In the genomic region with DNA sequence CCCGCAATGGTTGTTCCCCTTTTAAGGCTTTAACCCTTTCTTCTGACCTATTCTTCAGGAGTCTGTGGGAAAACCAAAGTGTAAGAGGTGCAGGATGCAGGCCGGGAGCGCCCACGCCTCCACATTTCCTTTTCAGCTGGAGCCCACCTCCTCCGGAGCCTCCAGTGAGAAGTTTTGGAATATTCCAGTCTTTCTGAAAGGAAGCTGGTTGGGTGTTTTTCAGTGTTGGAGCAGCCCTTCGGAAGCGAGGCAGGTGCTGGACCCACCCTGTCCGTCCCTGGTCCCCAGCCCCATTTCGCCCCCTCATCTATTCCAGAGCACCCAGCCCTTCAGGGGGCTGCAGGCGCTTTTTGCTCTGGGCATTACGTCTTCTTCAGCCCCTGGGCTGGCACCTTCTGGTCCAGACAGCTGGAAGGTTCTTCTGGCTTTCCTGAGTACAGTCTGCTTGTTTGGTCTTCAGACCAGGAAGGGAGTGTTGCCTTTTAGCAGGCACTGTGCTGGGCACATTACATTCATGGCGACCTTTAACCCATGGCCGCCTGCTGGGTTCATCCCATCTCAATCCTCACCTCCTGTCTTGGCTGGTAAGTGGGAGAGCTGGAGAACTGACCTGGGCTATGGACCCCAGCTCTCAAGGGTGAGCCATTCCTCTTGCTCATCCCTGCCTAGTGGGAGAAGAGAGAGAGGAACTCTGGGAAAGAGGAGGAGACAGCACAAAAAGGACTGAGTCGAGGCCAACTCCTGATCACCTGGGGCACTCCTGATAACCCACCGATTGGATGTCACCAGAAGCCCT, we compare ENCODE assay signal across 10 cellular contexts. TPM values are rescaled to one million over a fixed set of nuclear protein-coding genes. Genes with fewer than 3 reads are reported as not detected.
DNase-seq lines count a peak whose midpoint lies in the region; ATAC-seq, FAIRE-seq and TF ChIP-seq lines count a peak whose summit lies in the region.
"Had no signal": no experiment of that assay in that cellular context is flagged by ENCODE, and none has a peak within 500 bp of the region (broad histone marks: within the 10 kb centered on the region; RNA-seq: fewer than 3 reads in every experiment).

No MANE protein-coding gene starts in this region.

- H3K27ac ChIP-seq in SK-N-MC: no peak overlapping the region
- H3K27ac ChIP-seq in rectal smooth muscle tissue (ENCODE audit: low read depth, low read length): no peak overlapping the region
- H3K27ac ChIP-seq in aorta (ENCODE audit: low read depth in 1 of 2, low read length in 2 of 2): no peak overlapping the region
- no peak overlapping the region for H3K27ac ChIP-seq in substantia nigra (ENCODE audit: low read depth, low read length, poor library complexity, severe bottlenecking)
- H3K27ac ChIP-seq: colonic mucosa, parathyroid adenoma had no signal

- H3K9ac ChIP-seq in SK-N-MC (ENCODE audit: insufficient read length): peak overlapping the region; percentile 67
- H3K9ac ChIP-seq in rectal smooth muscle tissue (ENCODE audit: low read length): no peak overlapping the region
- H3K9ac ChIP-seq: parathyroid adenoma had no signal

- 65 to 66% methylated on average over 15 of the region's 15 CpGs for WGBS in aorta, 2 donors

- DNase-seq in BJ (ENCODE audit: low read depth): no peak
- no peak for DNase-seq in SK-N-MC (ENCODE audit: low read depth, low spot score)
- no peak for DNase-seq in fibroblast of pulmonary artery (ENCODE audit: low read depth)
- no peak for DNase-seq in aorta
- DNase-seq in cerebellar nuclear complex (lab: John Stamatoyannopoulos, UW): no peak
- no peak for DNase-seq in substantia nigra (lab: John Stamatoyannopoulos, UW)
- no peak for DNase-seq in HTR-8/SVneo (ENCODE audit: insufficient read length, low spot score)
- DNase-seq: colonic mucosa had no signal

- H3K27me3 ChIP-seq in BJ (ENCODE audit: control insufficient read depth, insufficient read depth, low read length) (no peaks in the 10 kb centered on the region), rectal smooth muscle tissue (ENCODE audit: control insufficient read depth, insufficient read depth, low read length) (peaks cover 6% of the 10 kb centered on the region), aorta (ENCODE audit: control insufficient read depth in 1 of 2, insufficient read depth in 2 of 2, low read length in 1 of 2) (no peaks in the 10 kb centered on the region)

- CTCF ChIA-PET in BJ (lab: Yijun Ruan, JAX): interaction anchor here (0.8 to 2.9 kb wide), 9 partner anchors 7 to 84 kb away, joined by 3 to 25 read pairs (median 5); partner anchors contain the start of gene USP2

- H3K36me3 ChIP-seq in BJ (ENCODE audit: control insufficient read depth, insufficient read depth, low read length) (peaks cover 12% of the 10 kb centered on the region), SK-N-MC (ENCODE audit: insufficient read depth, low read length) (peaks cover 19% of the 10 kb centered on the region), rectal smooth muscle tissue (ENCODE audit: control insufficient read depth, insufficient read depth, low read length) (no peaks in the 10 kb centered on the region), aorta (ENCODE audit: control insufficient read depth in 1 of 2, insufficient read depth in 2 of 2, low read length in 1 of 2) (no peaks in the 10 kb centered on the region)
- H3K36me3 ChIP-seq: colonic mucosa had no signal

- FAIRE-seq in HTR-8/SVneo (lab: Jason Lieb, UNC): no peak

- H3K9me3 ChIP-seq in SK-N-MC (ENCODE audit: low read depth, low read length) (no peaks in the 10 kb centered on the region), aorta (ENCODE audit: control insufficient read depth, low read length) (no peaks in the 10 kb centered on the region)
- H3K9me3 ChIP-seq: colonic mucosa had no signal

- peaks cover 5% of the 10 kb centered on the region for H3K4me1 ChIP-seq in rectal smooth muscle tissue (ENCODE audit: control insufficient read depth, insufficient read depth, low read length)
- no peaks in the 10 kb centered on the region for H3K4me1 ChIP-seq in aorta (ENCODE audit: control insufficient read depth in 1 of 2, insufficient read depth in 2 of 2, low read length in 2 of 2)
- H3K4me1 ChIP-seq: colonic mucosa had no signal

- TF ChIP-seq CTCF in BJ (IDR thresholded peaks at IDR 0.05; ENCODE audit: insufficient read depth, low read depth, low read length): no peak
- TF ChIP-seq CTCF in fibroblast of pulmonary artery (IDR thresholded peaks at IDR 0.05; ENCODE audit: low read length, missing control alignments): no peak

- intact Hi-C loops in aorta (cut with DNase I): no loop called here

- ATAC-seq in aorta (ENCODE audit: low FRiP score): no peak

- POLR2A ChIA-PET in BJ (lab: Charles Lee): no interaction called here

- H3K4me3 ChIP-seq in BJ (ENCODE audit: low read depth, low read length) (peak overlapping the region; percentile 85), SK-N-MC (peak overlapping the region; percentile 97), fibroblast of pulmonary artery (replicated peaks; ENCODE audit: low read depth, low read length) (peak overlapping the region; percentile 5), rectal smooth muscle tissue (ENCODE audit: low read length) (peak overlapping the region; percentile 14), aorta (ENCODE audit: low read length in 2 of 2) (no peak overlapping the region)

RNA-seq across cellular contexts. Expression of gene THY1, which starts 0.7 kb away (rescaled TPM):
- polyA plus RNA-seq in BJ (2011; rRNA removed) (1,541 and 1,905 TPM in 2 replicates), aorta (10 to 100 TPM; 10.2 to 12.5 TPM)
- 1,131 and 2,006 TPM in 2 replicates for polyA minus RNA-seq in BJ (2011; rRNA and poly(A)+ RNA removed)
- total RNA-seq in aorta: 10 to 100 TPM; 19.3 to 80.9 TPM

RNA-seq across cellular contexts. Expression of gene USP2, which starts 42.2 kb away (rescaled TPM):
- polyA plus RNA-seq in BJ (2011; rRNA removed) (0.27 and 0.71 TPM in 2 replicates), aorta (1 to 10 TPM in 1 of 2 donors, under 1 TPM in 1; 0.18 to 2.3 TPM)
- polyA minus RNA-seq in BJ (2011; rRNA and poly(A)+ RNA removed): 0.41 and 1.8 TPM in 2 replicates
- 1 to 10 TPM; 1.6 to 3.0 TPM for total RNA-seq in aorta

Comparison
In these comparisons a context has a peak if more than half of its experiments do, and no peak if none do; other contexts are left out.
1. H3K4me3 ChIP-seq: peak in BJ (single experiment), SK-N-MC (single experiment), fibroblast of pulmonary artery (single experiment) and rectal smooth muscle tissue (single experiment); none in aorta (0 of 2).
2. RNA of gene THY1, which starts 0.7 kb away (polyA plus RNA-seq): 1,541 to 1,905 TPM in BJ; 10.2 to 12.5 TPM in aorta; every median in the first group is over 100 times any median in the second.